ENCODE assay signal across 8 cellular contexts in the genomic region with DNA sequence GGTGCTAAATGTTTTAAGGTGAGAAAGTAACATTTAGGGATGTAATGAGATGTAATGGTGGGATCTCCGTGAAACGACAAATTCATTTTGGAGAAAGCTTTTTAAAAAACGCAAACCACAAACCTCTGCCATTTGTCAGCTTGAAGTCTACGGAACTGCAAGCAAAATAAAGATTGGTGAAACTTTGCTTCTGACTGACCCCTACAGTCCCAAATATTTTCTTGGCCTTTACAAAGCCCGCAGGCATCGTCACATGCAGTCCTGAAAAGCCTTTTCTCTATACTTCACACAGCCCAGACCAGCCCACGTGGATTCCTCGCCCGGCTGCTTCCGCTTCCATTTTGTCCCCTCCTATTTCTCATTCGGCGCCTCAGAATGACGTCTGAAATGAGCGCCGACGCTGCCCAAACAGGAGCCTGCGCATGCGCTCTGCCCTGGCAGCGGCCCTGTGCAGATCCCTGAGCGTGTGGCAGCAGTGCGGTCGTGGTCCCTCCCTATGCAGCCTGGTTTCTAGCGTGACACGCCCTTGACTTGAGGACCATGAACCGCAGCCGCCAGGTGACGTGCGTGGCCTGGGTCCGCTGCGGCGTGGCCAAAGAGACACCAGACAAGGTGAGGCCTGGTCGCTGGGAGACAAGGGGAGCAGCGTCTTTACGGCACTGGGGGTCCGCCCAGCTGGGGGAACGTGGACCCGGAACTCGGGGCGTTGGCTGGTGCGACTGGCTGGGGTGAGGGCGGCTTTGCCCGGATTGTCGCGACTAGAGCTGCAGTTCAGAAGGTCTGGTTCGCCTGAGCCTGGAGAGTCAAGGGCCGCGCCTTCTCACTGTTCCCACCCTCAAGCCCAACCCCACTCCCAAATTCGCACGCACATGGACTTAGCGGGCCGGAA. TPM values are rescaled to one million over a fixed set of nuclear protein-coding genes. Genes with fewer than 3 reads are reported as not detected.
DNase-seq lines count a peak whose midpoint lies in the region; ATAC-seq and TF ChIP-seq lines count a peak whose summit lies in the region.

PWP1 (plus strand) TSS at position 440 of the 889 bp plus-strand sequence; CDS start at position 541, 101 bp downstream.

- DNase-seq in NCI-H1694 (lab: John Stamatoyannopoulos, UW): peak; percentile 90
- DNase-seq in amniotic epithelial cell (ENCODE audit: low read depth): peak; percentile 89
- DNase-seq in left cardiac atrium: peak; percentile 97
- peak; percentile 98 for DNase-seq in posterior vena cava (ENCODE audit: low spot score)
- DNase-seq in upper lobe of left lung: peak; percentile 96 to 97

- no peak for TF ChIP-seq CTCF in upper lobe of left lung (IDR thresholded peaks at IDR 0.05)

- 0 to 1% methylated on average over 28 to 37 of the region's 51 CpGs for WGBS in upper lobe of left lung, 2 donors

- H3K9me3 ChIP-seq in upper lobe of left lung: no peaks in the 10 kb centered on the region

- peak; percentile 88 for ATAC-seq in HG02884 (IDR thresholded peaks at IDR 0.05; ENCODE audit: unreplicated experiment)
- peak; percentile 97 for ATAC-seq in left cardiac atrium
- ATAC-seq in upper lobe of left lung (ENCODE audit: low FRiP score in 2 of 2): peak; percentile 94 to 97

- intact Hi-C loops in T-helper 1 cell treated with Interleukin-12 subunit alpha and Interleukin-12 subunit beta and Interleukin-4 antibody, amounts not matched to agents 30 ng/mL and 1 ng/mL, for 36 hours (cut with micrococcal nuclease): loop anchor here (1.0 to 10.0 kb wide), 16 partner anchors 9 to 1467 kb away; partner anchors contain the start of genes CORO1C, CRY1, FICD and MTERF2
- intact Hi-C loops in left cardiac atrium (cut with DNase I): loop anchor here in 1 of 2 donors (5.0 kb wide), 1 partner anchor 77 kb away; the partner anchor contains the start of gene PRDM4
- intact Hi-C loops in posterior vena cava (cut with DNase I): no loop called here

- TF ChIP-seq EP300 in upper lobe of left lung (IDR thresholded peaks at IDR 0.05): no peak

- TF ChIP-seq POLR2A in GM15510 (IDR thresholded peaks at IDR 0.05; ENCODE audit: borderline replicate concordance, extremely low read depth, insufficient read length) (peak; percentile 85), upper lobe of left lung (IDR thresholded peaks at IDR 0.05) (peak in 2 of 4 donors; percentile 80 to 86)

- peak within 1 kb of the TSS; percentile 78 to 90 (median 86) for H3K27ac ChIP-seq in upper lobe of left lung

- no peaks in the 10 kb centered on the region for H3K27me3 ChIP-seq in upper lobe of left lung

- H3K4me1 ChIP-seq in upper lobe of left lung: peaks cover 18 to 22% (median 19%) of the 10 kb centered on the region in 4 donors

- peak within 1 kb of the TSS; percentile 90 to 97 (median 92) for H3K4me3 ChIP-seq in upper lobe of left lung

- peaks cover 8 to 25% (median 21%) of the 10 kb centered on the region in 4 donors for H3K36me3 ChIP-seq in upper lobe of left lung

RNA-seq across cellular contexts. Expression of gene PWP1, which starts in this region (rescaled TPM):
- 40.3 and 43.1 TPM in 2 replicates for total RNA-seq in T-helper 1 cell treated with Interleukin-12 subunit alpha and Interleukin-12 subunit beta and Interleukin-4 antibody, amounts not matched to agents 30 ng/mL and 1 ng/mL, for 36 hours
- total RNA-seq in left cardiac atrium (10 to 100 TPM; 13.0 to 19.1 TPM), posterior vena cava (10 to 100 TPM; 24.6 to 32.5 TPM), upper lobe of left lung (10 to 100 TPM; 23.6 to 87.0 (median 39.3) TPM)

Comparison
In these comparisons a context has a peak if more than half of its experiments do, and no peak if none do; other contexts are left out.
1. Peak in every context shown above with its lines: DNase-seq, ATAC-seq, H3K4me3 ChIP-seq and H3K27ac ChIP-seq.